ENCODE assay signal across 8 cellular contexts in genomic region chr1:171251741-171252300, GRCh38. TPM values are rescaled to one million over a fixed set of nuclear protein-coding genes. Genes with fewer than 3 reads are reported as not detected.
DNase-seq lines count a peak whose midpoint lies in the region; ATAC-seq and TF ChIP-seq lines count a peak whose summit lies in the region.

No MANE protein-coding gene starts in this region.

- peak; percentile 43 for ATAC-seq in HG03354 (IDR thresholded peaks at IDR 0.05; ENCODE audit: poor library complexity, severe bottlenecking, unreplicated experiment)

- peaks cover 5% of the 10 kb centered on the region for H3K4me1 ChIP-seq in endodermal cell (ENCODE audit: control insufficient read depth, insufficient read depth, low read length)
- H3K4me1 ChIP-seq in mucosa of stomach (ENCODE audit: control insufficient read depth, insufficient read depth, low read length): no peaks in the 10 kb centered on the region

- no peak overlapping the region for H3K27ac ChIP-seq in endodermal cell (ENCODE audit: low read depth, low read length)

- DNase-seq in A172 (ENCODE audit: low spot score): peak; percentile 22
- peak; percentile 26 for DNase-seq in SKM-1 (lab: John Stamatoyannopoulos, UW; ENCODE audit: unreplicated experiment)
- DNase-seq in endodermal cell: no peak
- no peak for DNase-seq in stimulated activated naive CD4-positive, alpha-beta T cell treated with Interleukin-2 at 50 U/mL for 16 hours (lab: John Stamatoyannopoulos, UW)
- DNase-seq in activated effector memory CD4-positive, alpha-beta T cell treated with Interleukin-2 at 50 U/mL for 16 hours: no peak

- H3K4me1 Mint-ChIP-seq in endodermal cell: peaks cover 19% of the 10 kb centered on the region

- H3K9ac ChIP-seq in endodermal cell (ENCODE audit: extremely low read depth, low read length, poor library complexity, severe bottlenecking): peak overlapping the region; percentile 59
- H3K9ac ChIP-seq in mucosa of stomach (ENCODE audit: low read length): peak overlapping the region; percentile 38

- H3K27me3 ChIP-seq in endodermal cell (ENCODE audit: control insufficient read depth, insufficient read depth, low read length, poor library complexity, severe bottlenecking): no peaks in the 10 kb centered on the region
- H3K27me3 ChIP-seq in mucosa of stomach (ENCODE audit: control insufficient read depth, insufficient read depth, low read length): peaks cover 3% of the 10 kb centered on the region

- H3K9me3 Mint-ChIP-seq in endodermal cell: no peaks in the 10 kb centered on the region

- H3K27ac Mint-ChIP-seq in endodermal cell: no peak overlapping the region

- H3K9me3 ChIP-seq in endodermal cell (ENCODE audit: control insufficient read depth, low read length): no peaks in the 10 kb centered on the region
- no peaks in the 10 kb centered on the region for H3K9me3 ChIP-seq in mucosa of stomach (ENCODE audit: control insufficient read depth, low read length)

- TF ChIP-seq CTCF in GM12872 (IDR thresholded peaks at IDR 0.05; ENCODE audit: insufficient read depth, low read depth, low read length) (peak; percentile 49), endodermal cell (conservative IDR thresholded peaks at IDR 0.05) (peak; percentile 76)

- 8 to 34% methylated on average over 6 to 14 of the region's 14 CpGs for WGBS in endodermal cell (ENCODE audit: insufficient coverage in 1 of 2, insufficient read length in 1 of 2), 2 experiments

- H3K36me3 Mint-ChIP-seq in endodermal cell (ENCODE audit: low read depth): no peaks in the 10 kb centered on the region

- H3K36me3 ChIP-seq in endodermal cell (ENCODE audit: control insufficient read depth, insufficient read depth, low read length) (no peaks in the 10 kb centered on the region), mucosa of stomach (ENCODE audit: control insufficient read depth, insufficient read depth, low read length) (no peaks in the 10 kb centered on the region)

- H3K4me3 ChIP-seq in endodermal cell (ENCODE audit: low read length) (peak overlapping the region; percentile 82), mucosa of stomach (ENCODE audit: low read length) (no peak overlapping the region)

- peaks cover 40% of the 10 kb centered on the region for H3K27me3 Mint-ChIP-seq in endodermal cell (ENCODE audit: insufficient read depth)

- H3K4me3 Mint-ChIP-seq in endodermal cell: peak overlapping the region; percentile 63

RNA-seq across cellular contexts. Expression of gene FMO1, which starts 3.5 kb away (rescaled TPM):
- not detected in 2 replicates for total RNA-seq in A172 (2014; rRNA removed; shearing (Covaris generic))
- not detected for total RNA-seq in endodermal cell
- polyA plus RNA-seq in endodermal cell (2013, experiment 1 of 2): 0.78 TPM
- polyA plus RNA-seq in endodermal cell (2013, experiment 2 of 2): 0.66 TPM

Comparison
In these comparisons a context has a peak if more than half of its experiments do, and no peak if none do; other contexts are left out.
1. DNase-seq: peak in A172 (single experiment) and SKM-1 (single experiment); none in endodermal cell (single experiment), stimulated activated naive CD4-positive, alpha-beta T cell treated with Interleukin-2 at 50 U/mL for 16 hours (single experiment) and activated effector memory CD4-positive, alpha-beta T cell treated with Interleukin-2 at 50 U/mL for 16 hours (single experiment).